Comparison of ENCODE assay signal across 8 cellular contexts in the genomic region with DNA sequence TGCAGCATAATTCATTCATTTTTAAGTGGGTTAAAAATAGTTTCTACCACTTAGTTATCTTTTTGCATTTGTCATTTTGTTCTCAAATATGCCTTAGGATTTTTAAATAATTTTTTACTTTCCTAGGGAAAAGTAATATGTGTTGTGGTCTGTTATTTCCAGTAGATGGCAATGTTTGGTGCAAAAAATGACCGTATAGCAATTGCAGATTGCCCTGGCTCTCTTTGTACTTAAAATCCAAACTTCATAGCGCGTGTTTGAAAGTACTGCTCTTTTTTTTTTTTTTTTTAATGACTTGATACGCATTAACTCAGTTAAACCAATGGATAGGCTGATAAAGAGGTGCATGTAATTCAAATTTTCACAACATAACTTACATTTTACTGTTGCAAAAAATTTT.
A peak's percentile ranks its signal among the peaks of the same experiment; 100 is the strongest.
DNase-seq lines count a peak whose midpoint lies in the region; ATAC-seq, FAIRE-seq and TF ChIP-seq lines count a peak whose summit lies in the region.

No MANE protein-coding gene starts in this region.

- H3K9me3 ChIP-seq in psoas muscle = no peaks in the 10 kb centered on the region

- H3K4me3 Mint-ChIP-seq in activated CD8-positive, alpha-beta T cell treated with anti-CD3 and anti-CD28 coated beads for 36 hours = no peak overlapping the region
- H3K4me3 Mint-ChIP-seq in activated CD8-positive, alpha-beta T cell treated with anti-CD3 and anti-CD28 coated beads, Interleukin-2, amount 10 ng/mL, durations not matched to agents 7 days and 5 days = no peak overlapping the region

- POLR2A ChIA-PET in activated CD8-positive, alpha-beta T cell treated with anti-CD3 and anti-CD28 coated beads for 36 hours (lab: Charles Lee) = no interaction called here
- POLR2A ChIA-PET in activated CD8-positive, alpha-beta T cell treated with anti-CD3 and anti-CD28 coated beads, Interleukin-2, amount 10 ng/mL, durations not matched to agents 7 days and 5 days (lab: Charles Lee) = no interaction called here

- H3K4me3 ChIP-seq in psoas muscle = no peak overlapping the region

- CTCF ChIA-PET in activated CD8-positive, alpha-beta T cell treated with anti-CD3 and anti-CD28 coated beads for 36 hours (lab: Charles Lee) = interaction anchor here (0.7 to 2.4 kb wide), 9 partner anchors 9 to 242 kb away, joined by 3 to 10 read pairs (median 3); no protein-coding TSS in a partner anchor
- CTCF ChIA-PET in activated CD8-positive, alpha-beta T cell treated with anti-CD3 and anti-CD28 coated beads, Interleukin-2, amount 10 ng/mL, durations not matched to agents 7 days and 5 days (lab: Charles Lee) = interaction anchor here (1.5 to 4.4 kb wide), 3 partner anchors 97 to 239 kb away, joined by 6 to 19 read pairs (median 6); no protein-coding TSS in a partner anchor

- H3K4me1 Mint-ChIP-seq in activated CD8-positive, alpha-beta T cell treated with anti-CD3 and anti-CD28 coated beads for 36 hours (ENCODE audit: low read depth) = no peaks in the 10 kb centered on the region
- no peaks in the 10 kb centered on the region for H3K4me1 Mint-ChIP-seq in activated CD8-positive, alpha-beta T cell treated with anti-CD3 and anti-CD28 coated beads, Interleukin-2, amount 10 ng/mL, durations not matched to agents 7 days and 5 days (ENCODE audit: low read depth)

- H3K36me3 Mint-ChIP-seq in activated CD8-positive, alpha-beta T cell treated with anti-CD3 and anti-CD28 coated beads for 36 hours (ENCODE audit: low read depth) = no peaks in the 10 kb centered on the region
- no peaks in the 10 kb centered on the region for H3K36me3 Mint-ChIP-seq in activated CD8-positive, alpha-beta T cell treated with anti-CD3 and anti-CD28 coated beads, Interleukin-2, amount 10 ng/mL, durations not matched to agents 7 days and 5 days (ENCODE audit: low read depth)

- no peak overlapping the region for H3K27ac ChIP-seq in psoas muscle

- no peaks in the 10 kb centered on the region for H3K36me3 ChIP-seq in psoas muscle (ENCODE audit: insufficient read depth in 1 of 2, low read depth in 1 of 2)

- WGBS in psoas muscle, 3 donors = 1 to 6% (median 2%) methylated on average over 4 of the region's 4 CpGs

- FAIRE-seq in endometrium (lab: Jason Lieb, UNC) = peak; percentile 77

- DNase-seq in activated CD8-positive, alpha-beta T cell treated with anti-CD3 and anti-CD28 coated beads for 36 hours = no peak
- no peak for DNase-seq in activated CD8-positive, alpha-beta T cell treated with anti-CD3 and anti-CD28 coated beads, Interleukin-2, amount 10 ng/mL, durations not matched to agents 7 days and 5 days
- DNase-seq in NCI-H748 treated with DMSO at 0.1 percent for 48 hours (lab: John Stamatoyannopoulos, UW) = peak; percentile 3
- DNase-seq in psoas muscle = no peak
- no peak for DNase-seq in A172 (ENCODE audit: low spot score)

- ATAC-seq in activated CD8-positive, alpha-beta T cell treated with anti-CD3 and anti-CD28 coated beads for 36 hours = no peak
- ATAC-seq in activated CD8-positive, alpha-beta T cell treated with anti-CD3 and anti-CD28 coated beads, Interleukin-2, amount 10 ng/mL, durations not matched to agents 7 days and 5 days = no peak
- ATAC-seq in psoas muscle (no peak), HG03139 (IDR thresholded peaks at IDR 0.05; ENCODE audit: unreplicated experiment) (no peak), GM18873 (IDR thresholded peaks at IDR 0.05; ENCODE audit: low FRiP score, unreplicated experiment) (no peak)

- no peaks in the 10 kb centered on the region for H3K27me3 Mint-ChIP-seq in activated CD8-positive, alpha-beta T cell treated with anti-CD3 and anti-CD28 coated beads for 36 hours
- H3K27me3 Mint-ChIP-seq in activated CD8-positive, alpha-beta T cell treated with anti-CD3 and anti-CD28 coated beads, Interleukin-2, amount 10 ng/mL, durations not matched to agents 7 days and 5 days (ENCODE audit: low read depth) = no peaks in the 10 kb centered on the region

- intact Hi-C loops in activated CD8-positive, alpha-beta T cell treated with anti-CD3 and anti-CD28 coated beads for 36 hours (cut with micrococcal nuclease) = loop anchor here (2.0 kb wide), 1 partner anchor 98 kb away; no protein-coding TSS in a partner anchor
- intact Hi-C loops in psoas muscle (cut with DNase I) = loop anchor here in 1 of 2 donors (5.0 kb wide), 1 partner anchor 237 kb away; no protein-coding TSS in a partner anchor

- H3K27ac Mint-ChIP-seq in activated CD8-positive, alpha-beta T cell treated with anti-CD3 and anti-CD28 coated beads for 36 hours = no peak overlapping the region
- no peak overlapping the region for H3K27ac Mint-ChIP-seq in activated CD8-positive, alpha-beta T cell treated with anti-CD3 and anti-CD28 coated beads, Interleukin-2, amount 10 ng/mL, durations not matched to agents 7 days and 5 days

- TF ChIP-seq CTCF in activated CD8-positive, alpha-beta T cell treated with anti-CD3 and anti-CD28 coated beads for 36 hours (IDR thresholded peaks at IDR 0.05) = peak; percentile 34
- TF ChIP-seq CTCF in psoas muscle (IDR thresholded peaks at IDR 0.05) = peak; percentile 40

- H3K9me3 Mint-ChIP-seq in activated CD8-positive, alpha-beta T cell treated with anti-CD3 and anti-CD28 coated beads for 36 hours = no peaks in the 10 kb centered on the region
- no peaks in the 10 kb centered on the region for H3K9me3 Mint-ChIP-seq in activated CD8-positive, alpha-beta T cell treated with anti-CD3 and anti-CD28 coated beads, Interleukin-2, amount 10 ng/mL, durations not matched to agents 7 days and 5 days (ENCODE audit: insufficient read depth)

- no peaks in the 10 kb centered on the region for H3K27me3 ChIP-seq in psoas muscle (ENCODE audit: insufficient read depth in 3 of 3, low read length in 2 of 3)

- H3K4me1 ChIP-seq in psoas muscle = no peaks in the 10 kb centered on the region
